ENCODE assay signal across 13 cellular contexts in the genomic region with DNA sequence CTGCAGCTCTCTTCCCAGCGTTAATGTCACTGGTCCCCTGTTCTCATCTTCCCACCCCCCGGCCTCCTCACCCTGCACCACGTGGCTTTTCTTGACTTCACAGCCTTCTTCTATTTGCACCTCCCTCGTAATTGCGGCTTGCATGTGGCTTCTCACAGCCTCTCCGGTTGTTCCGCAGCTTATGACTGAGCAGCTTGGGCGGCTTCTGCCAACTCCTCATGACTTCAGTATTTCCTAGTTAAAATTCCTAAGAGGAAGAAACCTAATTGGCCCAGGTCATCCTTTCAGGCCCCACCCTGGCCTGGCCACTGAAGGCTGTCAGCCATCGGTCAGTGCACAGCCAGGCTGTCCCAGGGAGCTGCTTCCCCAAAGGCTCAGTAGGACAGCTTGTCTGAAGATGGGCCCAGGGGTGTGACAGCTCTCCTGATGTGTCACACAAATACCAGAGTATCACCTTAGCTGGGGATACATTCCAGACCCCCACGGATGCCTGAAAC. TPM values are rescaled to one million over a fixed set of nuclear protein-coding genes. Genes with fewer than 3 reads are reported as not detected.
A peak's percentile ranks its signal among the peaks of the same experiment; 100 is the strongest.
DNase-seq lines count a peak whose midpoint lies in the region; ATAC-seq and TF ChIP-seq lines count a peak whose summit lies in the region.
"Had no signal": no experiment of that assay in that cellular context is flagged by ENCODE, and none has a peak within 500 bp of the region (broad histone marks: within the 10 kb centered on the region; RNA-seq: fewer than 3 reads in every experiment).

No MANE protein-coding gene starts in this region.

- POLR2A ChIA-PET in AG04449 (lab: Yijun Ruan, JAX) = interaction anchor here (0.7 to 1.4 kb wide), 2 partner anchors 9 to 403 kb away, joined by 3 to 7 read pairs; partner anchors contain the start of gene RERE

- peak overlapping the region; percentile 58 for H3K4me3 Mint-ChIP-seq in HFFc6
- no peak overlapping the region for H3K4me3 Mint-ChIP-seq in endodermal cell
- H3K4me3 Mint-ChIP-seq: B cell; dendritic cell treated with granulocyte-macrophage colony-stimulating factor and Interleukin-4, amounts not matched to agents 40 ng/mL and 50 ng/mL, for 4 days had no signal

- no peak overlapping the region for H4K5ac ChIP-seq in mesendoderm (ENCODE audit: low read length)

- TF ChIP-seq POLR2A in testis (IDR thresholded peaks at IDR 0.05) = no peak

- DNase-seq in AG04449 (ENCODE audit: low read depth, low spot score) (peak; percentile 60), HFFc6 (peak; percentile 84), endodermal cell (peak; percentile 68), mesendoderm (peak; percentile 54), testis (no peak), aorta (no peak), NCI-H2171 treated with DMSO at 0.1 percent for 48 hours (lab: John Stamatoyannopoulos, UW) (no peak)
- DNase-seq: NCI-H187; stimulated activated CD4-positive, alpha-beta T cell treated with anti-CD3 and anti-CD28 coated beads, Interleukin-4, amount 100 ng/mL, for 24 hours had no signal

- no peak overlapping the region for H3K4ac ChIP-seq in mesendoderm (ENCODE audit: low read depth, low read length)

- H4K8ac ChIP-seq in mesendoderm (ENCODE audit: low read depth, low read length) = no peak overlapping the region

- H3K27me3 ChIP-seq in endodermal cell (ENCODE audit: control insufficient read depth, insufficient read depth, low read length, poor library complexity, severe bottlenecking) (no peaks in the 10 kb centered on the region), mesendoderm (ENCODE audit: insufficient read depth, low read length, poor library complexity) (no peaks in the 10 kb centered on the region), testis (no peaks in the 10 kb centered on the region), aorta (ENCODE audit: control insufficient read depth in 1 of 2, insufficient read depth in 2 of 2, low read length in 1 of 2) (no peaks in the 10 kb centered on the region)

- no peak overlapping the region for H3K9ac ChIP-seq in endodermal cell (ENCODE audit: extremely low read depth, low read length, poor library complexity, severe bottlenecking)
- no peak overlapping the region for H3K9ac ChIP-seq in mesendoderm (ENCODE audit: low read length)

- H3K27ac Mint-ChIP-seq in HFFc6 = peak overlapping the region; percentile 74
- H3K27ac Mint-ChIP-seq in endodermal cell = no peak overlapping the region
- H3K27ac Mint-ChIP-seq: B cell; dendritic cell treated with granulocyte-macrophage colony-stimulating factor and Interleukin-4, amounts not matched to agents 40 ng/mL and 50 ng/mL, for 4 days had no signal

- ATAC-seq in GM21576 (IDR thresholded peaks at IDR 0.05; ENCODE audit: unreplicated experiment) (no peak), aorta (ENCODE audit: low FRiP score) (no peak)

- H3K4me1 ChIP-seq in endodermal cell (ENCODE audit: control insufficient read depth, insufficient read depth, low read length) (no peaks in the 10 kb centered on the region), mesendoderm (ENCODE audit: control insufficient read depth, low read depth, low read length) (peaks cover 4% of the 10 kb centered on the region), testis (peaks cover 8% of the 10 kb centered on the region), aorta (ENCODE audit: control insufficient read depth in 1 of 2, insufficient read depth in 2 of 2, low read length in 2 of 2) (no peaks in the 10 kb centered on the region)

- WGBS in endodermal cell (ENCODE audit: insufficient coverage in 1 of 2, insufficient read length in 1 of 2), 2 experiments = 87 to 88% methylated on average over 6 to 10 of the region's 10 CpGs
- no CpG with 5 or more reads among the region's 10 CpGs for WGBS in mesendoderm (ENCODE audit: extremely low coverage, insufficient coverage, low lambda C conversion rate)
- WGBS in testis, 2 donors = 87% methylated on average over 10 of the region's 10 CpGs
- 82 to 86% methylated on average over 10 of the region's 10 CpGs for WGBS in aorta, 2 donors

- H3K18ac ChIP-seq in mesendoderm (ENCODE audit: low read length) = no peak overlapping the region

- TF ChIP-seq CTCF in AG04449 (IDR thresholded peaks at IDR 0.05; ENCODE audit: insufficient read depth, low read length, missing control alignments) (no peak), HFFc6 (IDR thresholded peaks at IDR 0.05) (no peak), endodermal cell (conservative IDR thresholded peaks at IDR 0.05) (no peak), testis (IDR thresholded peaks at IDR 0.05) (no peak)

- H3K36me3 Mint-ChIP-seq in HFFc6 (ENCODE audit: low read depth) = no peaks in the 10 kb centered on the region
- H3K36me3 Mint-ChIP-seq in endodermal cell (ENCODE audit: low read depth) = no peaks in the 10 kb centered on the region

- no peaks in the 10 kb centered on the region for H3K79me2 ChIP-seq in mesendoderm (ENCODE audit: control insufficient read depth, insufficient read depth, low read length)

- no peak overlapping the region for H3K23ac ChIP-seq in mesendoderm (ENCODE audit: low read length)

- intact Hi-C loops in testis (cut with DNase I; ENCODE audit: low total_unique reads) (no loop called here), aorta (cut with DNase I) (no loop called here)

- H3K9me3 Mint-ChIP-seq in HFFc6 = no peaks in the 10 kb centered on the region
- H3K9me3 Mint-ChIP-seq in endodermal cell = no peaks in the 10 kb centered on the region
- H3K9me3 Mint-ChIP-seq: dendritic cell treated with granulocyte-macrophage colony-stimulating factor and Interleukin-4, amounts not matched to agents 40 ng/mL and 50 ng/mL, for 4 days had no signal

- no peaks in the 10 kb centered on the region for H3K79me1 ChIP-seq in mesendoderm (ENCODE audit: low read length)

- H3K27ac ChIP-seq in endodermal cell (ENCODE audit: low read depth, low read length) (no peak overlapping the region), mesendoderm (ENCODE audit: low read depth, low read length) (no peak overlapping the region), testis (no peak overlapping the region), aorta (ENCODE audit: low read depth in 1 of 2, low read length in 2 of 2) (no peak overlapping the region)
- H3K27ac ChIP-seq: thoracic aorta had no signal

- peak overlapping the region; percentile 43 for H3K56ac ChIP-seq in mesendoderm (ENCODE audit: low read length)

- no peak overlapping the region for H2BK120ac ChIP-seq in mesendoderm (ENCODE audit: low read depth, low read length)

- CTCF ChIA-PET in AG04449 (lab: Yijun Ruan, JAX) = interaction anchor here (2.2 kb wide), 1 partner anchor 23 kb away, joined by 8 read pairs; no protein-coding TSS in a partner anchor

- no peak overlapping the region for H3K4me2 ChIP-seq in mesendoderm (ENCODE audit: low read length)

- H3K27me3 Mint-ChIP-seq in HFFc6 (ENCODE audit: insufficient read depth) (peaks cover 19% of the 10 kb centered on the region), endodermal cell (ENCODE audit: insufficient read depth) (no peaks in the 10 kb centered on the region)

- peaks cover 45% of the 10 kb centered on the region for H3K4me1 Mint-ChIP-seq in HFFc6 (ENCODE audit: low read depth)
- peaks cover 30% of the 10 kb centered on the region for H3K4me1 Mint-ChIP-seq in endodermal cell

- no peak overlapping the region for H2AK5ac ChIP-seq in mesendoderm (ENCODE audit: low read length)

- H3K36me3 ChIP-seq in endodermal cell (ENCODE audit: control insufficient read depth, insufficient read depth, low read length) (no peaks in the 10 kb centered on the region), mesendoderm (ENCODE audit: control insufficient read depth, insufficient read depth, low read length) (no peaks in the 10 kb centered on the region), testis (ENCODE audit: low read depth, missing control alignments) (no peaks in the 10 kb centered on the region), aorta (ENCODE audit: control insufficient read depth in 1 of 2, insufficient read depth in 2 of 2, low read length in 1 of 2) (no peaks in the 10 kb centered on the region)
- H3K36me3 ChIP-seq: thoracic aorta had no signal

- peak overlapping the region; percentile 18; the same call in 1 of the 2 replicates for H3K4me3 ChIP-seq in AG04449 (ENCODE audit: low read depth, low read length)
- H3K4me3 ChIP-seq in endodermal cell (ENCODE audit: low read length) = no peak overlapping the region
- H3K4me3 ChIP-seq in mesendoderm (ENCODE audit: low read length) = no peak overlapping the region
- no peak overlapping the region for H3K4me3 ChIP-seq in testis
- H3K4me3 ChIP-seq in aorta (ENCODE audit: low read length in 2 of 2) = no peak overlapping the region
- H3K4me3 ChIP-seq: thoracic aorta had no signal

- H3K9me3 ChIP-seq in endodermal cell (ENCODE audit: control insufficient read depth, low read length) = no peaks in the 10 kb centered on the region
- no peaks in the 10 kb centered on the region for H3K9me3 ChIP-seq in testis
- no peaks in the 10 kb centered on the region for H3K9me3 ChIP-seq in aorta (ENCODE audit: control insufficient read depth, low read length)
- H3K9me3 ChIP-seq: thoracic aorta had no signal

- H2BK5ac ChIP-seq in mesendoderm (ENCODE audit: low read length) = no peak overlapping the region

- no peak overlapping the region for H2BK15ac ChIP-seq in mesendoderm (replicated peaks; ENCODE audit: low read depth)

RNA-seq across cellular contexts. Expression of gene RERE, which starts 8.6 kb away (rescaled TPM):
- total RNA-seq in HFFc6 (2021; fragmentation: NEBNext Ultra II Directional; extraction: Animal tissue kit (Norgen Biotek cat#: 25700)) = 10 to 100 TPM; 36.5 to 41.6 (median 37.5) TPM
- 100 to 1,000 TPM; 159 to 179 TPM for total RNA-seq in endodermal cell
- polyA plus RNA-seq in endodermal cell (2013, experiment 1 of 2) = 120 TPM
- polyA plus RNA-seq in endodermal cell (2013, experiment 2 of 2) = 97.7 TPM
- polyA plus RNA-seq in mesendoderm (2013, experiment 1 of 2) = 55.4 TPM
- polyA plus RNA-seq in mesendoderm (2013, experiment 2 of 2) = 60.2 TPM
- total RNA-seq in testis = 100 to 1,000 TPM; 203 to 229 TPM
- polyA plus RNA-seq in testis (ENCODE audit: insufficient read depth, low read depth, low replicate concordance) = 90.8 TPM
- total RNA-seq in aorta = 100 to 1,000 TPM; 111 to 133 TPM
- 10 to 100 TPM; 26.8 to 54.4 TPM for polyA plus RNA-seq in aorta

RNA-seq across cellular contexts. Expression of gene ENO1, which starts 52.5 kb away (rescaled TPM):
- total RNA-seq in HFFc6 (2021; fragmentation: NEBNext Ultra II Directional; extraction: Animal tissue kit (Norgen Biotek cat#: 25700)) = 1,000 to 10,000 TPM; 1,376 to 1,744 (median 1,709) TPM
- 1,000 to 10,000 TPM; 1,263 to 1,351 TPM for total RNA-seq in endodermal cell
- 1,848 TPM for polyA plus RNA-seq in endodermal cell (2013, experiment 1 of 2)
- polyA plus RNA-seq in endodermal cell (2013, experiment 2 of 2) = 1,827 TPM
- 1,324 TPM for polyA plus RNA-seq in mesendoderm (2013, experiment 1 of 2)
- 1,329 TPM for polyA plus RNA-seq in mesendoderm (2013, experiment 2 of 2)
- 100 to 1,000 TPM; 310 to 380 TPM for total RNA-seq in testis
- polyA plus RNA-seq in testis (ENCODE audit: insufficient read depth, low read depth, low replicate concordance) = 589 TPM
- total RNA-seq in aorta = 100 to 1,000 TPM; 542 to 688 TPM
- 100 to 1,000 TPM; 333 to 514 TPM for polyA plus RNA-seq in aorta

Comparison
In these comparisons a context has a peak if more than half of its experiments do, and no peak if none do; other contexts are left out.
1. DNase-seq: peak in AG04449 (single experiment), HFFc6 (single experiment), endodermal cell (single experiment) and mesendoderm (single experiment); none in testis (single experiment), aorta (0 of 2) and NCI-H2171 treated with DMSO at 0.1 percent for 48 hours (single experiment).